In genomic region chr17:880074-880870, GRCh38 we compare ENCODE assay signal across 8 cellular contexts.
DNase-seq lines count a peak whose midpoint lies in the region; FAIRE-seq and TF ChIP-seq lines count a peak whose summit lies in the region.

No MANE protein-coding gene starts in this region.

- H3K4me3 Mint-ChIP-seq in chondrocyte (ENCODE audit: unreplicated experiment) = peak overlapping the region; percentile 9

- H3K9me3 ChIP-seq in HUES6 (ENCODE audit: control insufficient read depth, insufficient read depth, low read depth, low read length) = no peaks in the 10 kb centered on the region
- H3K9me3 ChIP-seq in kidney (ENCODE audit: control insufficient read depth in 1 of 2, low read length in 2 of 2) = no peaks in the 10 kb centered on the region
- no peaks in the 10 kb centered on the region for H3K9me3 ChIP-seq in stomach smooth muscle (ENCODE audit: control insufficient read depth in 2 of 2, low read length in 2 of 2)
- H3K9me3 ChIP-seq in SJCRH30 (replicated peaks) = no peaks in the 10 kb centered on the region
- H3K9me3 ChIP-seq in A673 (ENCODE audit: low read depth, low read length, poor library complexity, severe bottlenecking) = no peaks in the 10 kb centered on the region
- H3K9me3 ChIP-seq in HAP-1 = no peaks in the 10 kb centered on the region

- no peak for FAIRE-seq in kidney (lab: Jason Lieb, UNC)

- H3K27me3 ChIP-seq in HUES6 (ENCODE audit: control insufficient read depth, insufficient read depth, low read length) (no peaks in the 10 kb centered on the region), stomach smooth muscle (ENCODE audit: control insufficient read depth in 1 of 2, insufficient read depth in 2 of 2, low read length in 2 of 2) (no peaks in the 10 kb centered on the region), SJCRH30 (no peaks in the 10 kb centered on the region), A673 (replicated peaks; ENCODE audit: insufficient read depth, low read depth, low read length, poor library complexity) (no peaks in the 10 kb centered on the region), HAP-1 (ENCODE audit: low read depth) (no peaks in the 10 kb centered on the region)

- no peak for TF ChIP-seq CTCF in chondrocyte (IDR thresholded peaks at IDR 0.05)
- no peak for TF ChIP-seq CTCF in kidney (IDR thresholded peaks at IDR 0.05; ENCODE audit: borderline replicate concordance, extremely low read depth, insufficient read depth)
- TF ChIP-seq CTCF in A673 (conservative IDR thresholded peaks at IDR 0.05; ENCODE audit: low read depth, low read length) = no peak

- in situ Hi-C loops in HAP-1 (cut with MboI; ENCODE audit: low sequenced_read_pairs) = no loop called here

- H3K9me3 Mint-ChIP-seq in chondrocyte (ENCODE audit: low read depth) = peaks cover 4% of the 10 kb centered on the region

- no peaks in the 10 kb centered on the region for H3K36me3 Mint-ChIP-seq in chondrocyte (ENCODE audit: low read depth)

- no TSS peak for BruUV-seq in A673 (replicated peaks; lab: Mats Ljungman, UMichigan)

- intact Hi-C loops in kidney (cut with DNase I) (no loop called here), A673 (cut with micrococcal nuclease; ENCODE audit: unreplicated experiment) (no loop called here)

- H3K27ac ChIP-seq in HUES6 (ENCODE audit: low read depth, low read length) (peak overlapping the region; percentile 35; the same call in 1 of the 2 replicates), kidney (ENCODE audit: low read depth in 2 of 2, low read length in 2 of 2) (peak overlapping the region; percentile 71 to 72), stomach smooth muscle (ENCODE audit: low read length) (peak overlapping the region; percentile 78), SJCRH30 (no peak overlapping the region), A673 (ENCODE audit: low read depth, low read length, poor library complexity, severe bottlenecking) (no peak overlapping the region)

- H3K4me1 Mint-ChIP-seq in chondrocyte (ENCODE audit: low read depth) = peaks cover 76% of the 10 kb centered on the region

- H3K36me3 ChIP-seq in HUES6 (ENCODE audit: control insufficient read depth, insufficient read depth, low read length) (no peaks in the 10 kb centered on the region), kidney (ENCODE audit: control insufficient read depth in 1 of 2, insufficient read depth in 2 of 2, low read length in 2 of 2) (no peaks in the 10 kb centered on the region), stomach smooth muscle (ENCODE audit: control insufficient read depth in 2 of 2, insufficient read depth in 2 of 2, low read length in 2 of 2) (no peaks in the 10 kb centered on the region), SJCRH30 (no peaks in the 10 kb centered on the region), A673 (ENCODE audit: insufficient read depth, low read length, poor library complexity, severe bottlenecking) (no peaks in the 10 kb centered on the region), HAP-1 (replicated peaks) (no peaks in the 10 kb centered on the region)

- POLR2A ChIA-PET in A673 (lab: Charles Lee; ENCODE audit: low non-redundant PET) = no interaction called here

- no peaks in the 10 kb centered on the region for H3K27me3 Mint-ChIP-seq in chondrocyte (ENCODE audit: low read depth)

- CTCF ChIA-PET in A673 (lab: Charles Lee) = interaction anchor here (1.0 to 1.1 kb wide), 2 partner anchors 24 to 101 kb away, joined by 3 to 8 read pairs; no protein-coding TSS in a partner anchor

- H3K4me3 ChIP-seq in HUES6 (ENCODE audit: low read depth, low read length) (no peak overlapping the region), kidney (ENCODE audit: low read length in 2 of 2) (no peak overlapping the region), stomach smooth muscle (ENCODE audit: low read length in 2 of 2) (peak overlapping the region in 1 of 2 donors; percentile 3), SJCRH30 (no peak overlapping the region), A673 (ENCODE audit: low read depth, low read length, poor library complexity, severe bottlenecking) (no peak overlapping the region), HAP-1 (no peak overlapping the region)

- H3K27ac Mint-ChIP-seq in chondrocyte (ENCODE audit: unreplicated experiment) = peak overlapping the region; percentile 89

- DNase-seq in chondrocyte (ENCODE audit: low spot score) = no peak
- DNase-seq in kidney = no peak
- DNase-seq in SJCRH30 = no peak
- DNase-seq in A673 (ENCODE audit: low spot score) = no peak
- no peak for DNase-seq in HAP-1 (ENCODE audit: low spot score in 2 of 2)
- no peak for DNase-seq in T-helper 2 cell

- H3K9ac ChIP-seq in HUES6 (ENCODE audit: low read length) (peak overlapping the region; percentile 32), kidney (ENCODE audit: low read length in 2 of 2) (no peak overlapping the region), stomach smooth muscle (ENCODE audit: low read length in 2 of 2) (peak overlapping the region in 1 of 2 donors; percentile 14)

- peaks cover 46% of the 10 kb centered on the region for H3K4me1 ChIP-seq in HUES6 (ENCODE audit: control insufficient read depth, insufficient read depth, low read length)
- peaks cover 0 to 6% of the 10 kb centered on the region in 2 donors for H3K4me1 ChIP-seq in kidney (ENCODE audit: control insufficient read depth in 1 of 2, insufficient read depth in 1 of 2, low read depth in 1 of 2, low read length in 2 of 2)
- H3K4me1 ChIP-seq in stomach smooth muscle (ENCODE audit: control insufficient read depth, insufficient read depth, low read length) = peaks cover 49% of the 10 kb centered on the region
- H3K4me1 ChIP-seq in SJCRH30 = peaks cover 19% of the 10 kb centered on the region
- peaks cover 4% of the 10 kb centered on the region for H3K4me1 ChIP-seq in A673 (ENCODE audit: insufficient read depth, low read length, poor library complexity, severe bottlenecking)
- H3K4me1 ChIP-seq in HAP-1 = peaks cover 10% of the 10 kb centered on the region

Comparison
In these comparisons a context has a peak if more than half of its experiments do, and no peak if none do; other contexts are left out.
1. H3K27ac ChIP-seq: peak in HUES6 (single experiment), kidney (2 of 2) and stomach smooth muscle (single experiment); none in SJCRH30 (single experiment) and A673 (single experiment).